8 cellular contexts compared by ENCODE assay signal in genomic region chr18:48031011-48031480, GRCh38.
A peak's percentile ranks its signal among the peaks of the same experiment; 100 is the strongest.
DNase-seq lines count a peak whose midpoint lies in the region; ATAC-seq and TF ChIP-seq lines count a peak whose summit lies in the region.

No MANE protein-coding gene starts in this region.

- no peak overlapping the region for H3K27ac ChIP-seq in OCI-LY1 (ENCODE audit: low read depth, low read length, poor library complexity, severe bottlenecking)
- no peak overlapping the region for H3K27ac ChIP-seq in colonic mucosa
- no peak overlapping the region for H3K27ac ChIP-seq in lower lobe of right lung
- no peak overlapping the region for H3K27ac ChIP-seq in naive thymus-derived CD4-positive, alpha-beta T cell (ENCODE audit: low read depth, low read length)

- H3K9me2 ChIP-seq in OCI-LY1 (ENCODE audit: low read depth, low read length) = no peaks in the 10 kb centered on the region

- no peaks in the 10 kb centered on the region for H3K36me3 ChIP-seq in OCI-LY1 (ENCODE audit: insufficient read depth, low read length)
- H3K36me3 ChIP-seq in colonic mucosa = no peaks in the 10 kb centered on the region
- no peaks in the 10 kb centered on the region for H3K36me3 ChIP-seq in lower lobe of right lung
- no peaks in the 10 kb centered on the region for H3K36me3 ChIP-seq in naive thymus-derived CD4-positive, alpha-beta T cell (ENCODE audit: control insufficient read depth in 2 of 3, insufficient read depth in 3 of 3, low read length in 3 of 3)

- H3K9me3 ChIP-seq in OCI-LY1 (ENCODE audit: low read length) (no peaks in the 10 kb centered on the region), colonic mucosa (no peaks in the 10 kb centered on the region), lower lobe of right lung (no peaks in the 10 kb centered on the region)
- no peaks in the 10 kb centered on the region for H3K9me3 ChIP-seq in naive thymus-derived CD4-positive, alpha-beta T cell (ENCODE audit: control insufficient read depth in 2 of 3, low read length in 3 of 3)

- H3K36me3 Mint-ChIP-seq in naive thymus-derived CD4-positive, alpha-beta T cell = no peaks in the 10 kb centered on the region

- H3F3A ChIP-seq in OCI-LY1 (ENCODE audit: insufficient read depth, low read length) = no peaks in the 10 kb centered on the region

- CTCF ChIA-PET in naive thymus-derived CD4-positive, alpha-beta T cell (lab: Charles Lee) = interaction anchor here (1.0 kb wide), 1 partner anchor 159 kb away, joined by 3 read pairs; no protein-coding TSS in a partner anchor

- H3K27me3 ChIP-seq in OCI-LY1 (ENCODE audit: insufficient read depth, low read length) = no peaks in the 10 kb centered on the region
- H3K27me3 ChIP-seq in colonic mucosa = no peaks in the 10 kb centered on the region
- H3K27me3 ChIP-seq in lower lobe of right lung (ENCODE audit: low read depth) = no peaks in the 10 kb centered on the region
- H3K27me3 ChIP-seq in naive thymus-derived CD4-positive, alpha-beta T cell (ENCODE audit: control insufficient read depth in 2 of 2, insufficient read depth in 2 of 2, low read length in 2 of 2) = no peaks in the 10 kb centered on the region

- no peaks in the 10 kb centered on the region for H4K20me1 ChIP-seq in OCI-LY1 (ENCODE audit: insufficient read depth, low read length)

- peak; percentile 83 for DNase-seq in DMS79 treated with DMSO at 0.1 percent for 48 hours (lab: John Stamatoyannopoulos, UW)
- peak; percentile 2 for DNase-seq in KG1 (lab: John Stamatoyannopoulos, UW)
- DNase-seq in colonic mucosa = peak; percentile 73
- DNase-seq in lower lobe of right lung = peak; percentile 45
- DNase-seq in naive thymus-derived CD4-positive, alpha-beta T cell = no peak

- no peak overlapping the region for H2AFZ ChIP-seq in OCI-LY1 (ENCODE audit: low read length)

- H3K79me2 ChIP-seq in OCI-LY1 (ENCODE audit: insufficient read depth, low read length) = no peaks in the 10 kb centered on the region

- peak; percentile 65 to 75 for ATAC-seq in lower lobe of right lung
- ATAC-seq in GM18517 (IDR thresholded peaks at IDR 0.05; ENCODE audit: unreplicated experiment) = no peak
- ATAC-seq in GM19463 (IDR thresholded peaks at IDR 0.05; ENCODE audit: unreplicated experiment) = no peak
- no peak for ATAC-seq in naive thymus-derived CD4-positive, alpha-beta T cell

- H3K4me3 ChIP-seq in OCI-LY1 (ENCODE audit: low read depth, low read length, poor library complexity, severe bottlenecking) (no peak overlapping the region), colonic mucosa (no peak overlapping the region), lower lobe of right lung (no peak overlapping the region)
- H3K4me3 ChIP-seq in naive thymus-derived CD4-positive, alpha-beta T cell (ENCODE audit: low read length) = no peak overlapping the region

- H3K4me1 Mint-ChIP-seq in naive thymus-derived CD4-positive, alpha-beta T cell = peaks cover 0 to 2% (median 0%) of the 10 kb centered on the region in 7 donors

- peaks cover 0 to 4% (median 0%) of the 10 kb centered on the region in 5 donors for H3K27me3 Mint-ChIP-seq in naive thymus-derived CD4-positive, alpha-beta T cell

- TF ChIP-seq CTCF in OCI-LY1 (IDR thresholded peaks at IDR 0.05; ENCODE audit: low read length) (peak; percentile 66), colonic mucosa (IDR thresholded peaks at IDR 0.05) (peak; percentile 61), lower lobe of right lung (IDR thresholded peaks at IDR 0.05) (peak; percentile 73)

- no peaks in the 10 kb centered on the region for H3K4me1 ChIP-seq in OCI-LY1 (ENCODE audit: insufficient read depth, low read length, severe bottlenecking)
- H3K4me1 ChIP-seq in colonic mucosa = no peaks in the 10 kb centered on the region
- H3K4me1 ChIP-seq in lower lobe of right lung = peaks cover 21% of the 10 kb centered on the region
- H3K4me1 ChIP-seq in naive thymus-derived CD4-positive, alpha-beta T cell (ENCODE audit: control insufficient read depth in 2 of 2, insufficient read depth in 2 of 2, low read length in 2 of 2) = no peaks in the 10 kb centered on the region

- no peaks in the 10 kb centered on the region for H3K9me3 Mint-ChIP-seq in naive thymus-derived CD4-positive, alpha-beta T cell

- intact Hi-C loops in colonic mucosa (cut with DNase I) = loop anchor here (10.0 kb wide), 1 partner anchor 194 kb away; no protein-coding TSS in a partner anchor
- intact Hi-C loops in lower lobe of right lung (cut with DNase I) = no loop called here
- intact Hi-C loops in naive thymus-derived CD4-positive, alpha-beta T cell (cut with micrococcal nuclease) = loop anchor here in 1 of 2 donors (1.0 kb wide), 1 partner anchor 415 kb away; no protein-coding TSS in a partner anchor

- H3K27ac Mint-ChIP-seq in naive thymus-derived CD4-positive, alpha-beta T cell = no peak overlapping the region

- H3K4me2 ChIP-seq in OCI-LY1 (ENCODE audit: low read length) = no peak overlapping the region

- H3K4me3 Mint-ChIP-seq in naive thymus-derived CD4-positive, alpha-beta T cell = no peak overlapping the region

- H3K9ac ChIP-seq in OCI-LY1 (ENCODE audit: low read length) (no peak overlapping the region), colonic mucosa (ENCODE audit: low read depth in 2 of 2, low read length in 2 of 2) (no peak overlapping the region)

- POLR2A ChIA-PET in naive thymus-derived CD4-positive, alpha-beta T cell (lab: Charles Lee) = no interaction called here

Comparison
In these comparisons a context has a peak if more than half of its experiments do, and no peak if none do; other contexts are left out.
1. DNase-seq: peak in DMS79 treated with DMSO at 0.1 percent for 48 hours (single experiment), KG1 (single experiment), colonic mucosa (single experiment) and lower lobe of right lung (single experiment); none in naive thymus-derived CD4-positive, alpha-beta T cell (0 of 9).
2. ATAC-seq: peak in lower lobe of right lung (2 of 2); none in GM18517 (single experiment), GM19463 (single experiment) and naive thymus-derived CD4-positive, alpha-beta T cell (single experiment).
3. Peak in every context shown above with its lines, with median percentiles within 50 percentile points of each other: CTCF ChIP-seq.